Comparison of ENCODE assay signal across 21 cellular contexts in genomic region chr5:35035929-35036328, GRCh38. TPM values are rescaled to one million over a fixed set of nuclear protein-coding genes. Genes with fewer than 3 reads are reported as not detected.
"Had no signal": no experiment of that assay in that cellular context is flagged by ENCODE, and none has a peak within 500 bp of the region (broad histone marks: within the 10 kb centered on the region; RNA-seq: fewer than 3 reads in every experiment).

No MANE protein-coding gene starts in this region.

RNA-seq across cellular contexts. Expression of gene AGXT2, which starts 11.8 kb away (rescaled TPM):
- total RNA-seq: activated naive CD4-positive, alpha-beta T cell treated with anti-CD3 and anti-CD28 coated beads for 36 hours; activated naive CD4-positive, alpha-beta T cell treated with anti-CD3 and anti-CD28 coated beads, Interleukin-2, amount 50 U/mL, for 72 hours; activated naive CD8-positive, alpha-beta T cell treated with anti-CD3 and anti-CD28 coated beads for 36 hours; activated naive CD8-positive, alpha-beta T cell treated with anti-CD3 and anti-CD28 coated beads, Interleukin-2, amount 10 ng/mL, durations not matched to agents 7 days and 5 days; activated T-cell treated with anti-CD3 and anti-CD28 coated beads, Interleukin-2, amount 50 U/mL, for 4 hours; activated T-cell treated with anti-CD3 and anti-CD28 coated beads, Interleukin-2, amount 50 U/mL, for 72 hours; activated T-helper 1 cell treated with anti-CD3 and anti-CD28 coated beads, Interleukin-12 subunit alpha, Interleukin-12 subunit beta, Interleukin-2, Interleukin-4 antibody, amounts not matched to agents 30 ng/mL and 10 ng/mL and 1 ng/mL, durations not matched to agents 14 hours and 24 hours and 36 hours; activated T-helper 17 cell treated with anti-CD3 and anti-CD28 coated beads, Interleukin-2, amount 50 U/mL, for 72 hours; activated T-helper 2 cell treated with anti-CD3 and anti-CD28 coated beads, Interferon-gamma antibody, Interleukin-2, Interleukin-4, amounts not matched to agents 10 μg/mL and 5 μg/mL and 100 μg/mL, durations not matched to agents 14 hours and 24 hours and 36 hours; adrenal gland; aorta; ascending aorta; astrocyte; body of pancreas; breast epithelium; bronchial epithelial cell; cardiac muscle cell; cardiac septum; cerebellum; chondrocyte had no signal
- polyA plus RNA-seq: adipose tissue, aorta, cardiac muscle cell had no signal
